ENCODE assay signal across 12 cellular contexts in genomic region chr14:103067231-103067954, GRCh38. TPM values are rescaled to one million over a fixed set of nuclear protein-coding genes. Genes with fewer than 3 reads are reported as not detected.
DNase-seq lines count a peak whose midpoint lies in the region; ATAC-seq, FAIRE-seq and TF ChIP-seq lines count a peak whose summit lies in the region.
"Had no signal": no experiment of that assay in that cellular context is flagged by ENCODE, and none has a peak within 500 bp of the region (broad histone marks: within the 10 kb centered on the region; RNA-seq: fewer than 3 reads in every experiment).

No MANE protein-coding gene starts in this region.

- TF ChIP-seq POLR2A in stomach (IDR thresholded peaks at IDR 0.05): no peak

- no peaks in the 10 kb centered on the region for H3K27me3 ChIP-seq in bronchial epithelial cell (ENCODE audit: control insufficient read depth, insufficient read depth, low read length)
- no peaks in the 10 kb centered on the region for H3K27me3 ChIP-seq in keratinocyte (ENCODE audit: control insufficient read depth, extremely low read depth, insufficient read depth, low read length)
- H3K27me3 ChIP-seq in stomach: no peaks in the 10 kb centered on the region

- peak overlapping the region; percentile 39 for H3K27ac ChIP-seq in keratinocyte (ENCODE audit: control insufficient read depth, insufficient read depth, low read length)
- H3K27ac ChIP-seq in stomach: peak overlapping the region; percentile 24 to 81 (median 76)

- no peak for ATAC-seq in HG03439 (IDR thresholded peaks at IDR 0.05; ENCODE audit: unreplicated experiment)

- FAIRE-seq in bronchial epithelial cell (lab: Jason Lieb, UNC) (peak; percentile 87), keratinocyte (lab: Jason Lieb, UNC) (peak; percentile 79), frontal cortex (lab: Jason Lieb, UNC) (no peak)

- dilution Hi-C loops in keratinocyte (cut with MboI; ENCODE audit: extremely low pct_ligation_motif_present, low sequenced_read_pairs): no loop called here

- H3K79me2 ChIP-seq in keratinocyte (ENCODE audit: control insufficient read depth, insufficient read depth, low read length): no peaks in the 10 kb centered on the region

- no peaks in the 10 kb centered on the region for H3K36me3 ChIP-seq in bronchial epithelial cell (ENCODE audit: control insufficient read depth, insufficient read depth, low read length)
- H3K36me3 ChIP-seq in keratinocyte (ENCODE audit: control insufficient read depth in 2 of 2, extremely low read depth in 1 of 2, insufficient read depth in 2 of 2, low read length in 2 of 2): no peaks in the 10 kb centered on the region
- H3K36me3 ChIP-seq in stomach: no peaks in the 10 kb centered on the region

- TF ChIP-seq EP300 in stomach (IDR thresholded peaks at IDR 0.05): no peak

- peak overlapping the region; percentile 40 for H3K9ac ChIP-seq in keratinocyte (ENCODE audit: control insufficient read depth, extremely low read depth, insufficient read depth, low read length)

- no peak for TF ChIP-seq CTCF in bronchial epithelial cell (IDR thresholded peaks at IDR 0.05; ENCODE audit: insufficient read depth, low read length, severe bottlenecking)
- TF ChIP-seq CTCF in keratinocyte (optimal IDR thresholded peaks at IDR 0.05 in 1 of 3, IDR thresholded peaks at IDR 0.05 in 1 of 3, conservative IDR thresholded peaks at IDR 0.05 in 1 of 3; ENCODE audit: extremely low read depth in 1 of 3, insufficient read depth in 2 of 3, low read length in 3 of 3): no peak
- TF ChIP-seq CTCF in stomach (IDR thresholded peaks at IDR 0.05): no peak

- peak overlapping the region; percentile 47 for H3K4me2 ChIP-seq in keratinocyte (ENCODE audit: control insufficient read depth, extremely low read depth, insufficient read depth, low read depth, low read length)

- H4K20me1 ChIP-seq in keratinocyte (ENCODE audit: control insufficient read depth, extremely low read depth, insufficient read depth, low read length): no peaks in the 10 kb centered on the region

- DNase-seq in HCEC 1CT (peak; percentile 59), bronchial epithelial cell (ENCODE audit: low read depth) (peak; percentile 92), keratinocyte (ENCODE audit: low read depth, low spot score) (no peak), stomach (no peak), SKM-1 (lab: John Stamatoyannopoulos, UW; ENCODE audit: unreplicated experiment) (no peak), frontal cortex (ENCODE audit: low spot score in 2 of 2) (no peak)
- DNase-seq in stimulated activated naive CD4-positive, alpha-beta T cell (lab: John Stamatoyannopoulos, UW): no peak
- DNase-seq: activated CD8-positive, alpha-beta memory T cell treated with anti-CD3 and anti-CD28 coated beads for 24 hours; MM.1S had no signal

- no peak overlapping the region for H3K4me3 ChIP-seq in bronchial epithelial cell (ENCODE audit: low read depth, low read length)
- no peak overlapping the region for H3K4me3 ChIP-seq in keratinocyte (ENCODE audit: control insufficient read depth in 2 of 3, extremely low read depth in 1 of 3, insufficient read depth in 2 of 3, low read depth in 1 of 3, low read length in 3 of 3)
- H3K4me3 ChIP-seq in stomach: no peak overlapping the region

- no peaks in the 10 kb centered on the region for H3K9me3 ChIP-seq in keratinocyte (ENCODE audit: control insufficient read depth, low read depth, low read length)
- H3K9me3 ChIP-seq in stomach: no peaks in the 10 kb centered on the region

- WGBS in stomach, 5 donors: 36 to 50% (median 41%) methylated on average over 8 of the region's 8 CpGs

- peaks cover 17% of the 10 kb centered on the region for H3K4me1 ChIP-seq in keratinocyte (ENCODE audit: control insufficient read depth, extremely low read depth, insufficient read depth, low read length)
- peaks cover 0 to 43% (median 5%) of the 10 kb centered on the region in 4 donors for H3K4me1 ChIP-seq in stomach

- intact Hi-C loops in stomach (cut with DNase I; ENCODE audit: low total_unique reads): no loop called here

- no peak overlapping the region for H2AFZ ChIP-seq in keratinocyte (ENCODE audit: control insufficient read depth, low read length)

- H3K9me1 ChIP-seq in keratinocyte (ENCODE audit: control insufficient read depth, extremely low read depth, insufficient read depth, low read length): no peaks in the 10 kb centered on the region

RNA-seq across cellular contexts. Expression of gene CDC42BPB, which starts 10.0 kb away (rescaled TPM):
- total RNA-seq in bronchial epithelial cell (55.0 and 85.6 TPM in 2 replicates), stomach (100 to 1,000 TPM in 4 of 5 donors, 10 to 100 TPM in 1; 85.2 to 400 (median 191) TPM), frontal cortex (64.0 TPM)
- polyA plus RNA-seq in keratinocyte (41.3 to 55.0 TPM (median 43.4 TPM) in 3 replicates), stomach (10 to 100 TPM; 16.3 to 23.7 (median 20.6) TPM)
- polyA plus RNA-seq in keratinocyte (2011; ENCODE audit: low read depth): 52.6 TPM
- 48.3 and 54.5 TPM in 2 replicates for polyA plus RNA-seq in keratinocyte (2011; cell fraction: cytosol; rRNA removed)
- polyA plus RNA-seq in keratinocyte (2011; cell fraction: nucleus; rRNA removed): 163 and 192 TPM in 2 replicates
- 40.3 and 52.6 TPM in 2 replicates for polyA plus RNA-seq in keratinocyte (2012; ENCODE audit: low replicate concordance)
- polyA minus RNA-seq in keratinocyte: 116 to 188 TPM (median 127 TPM) in 3 replicates
- 59.3 TPM for polyA minus RNA-seq in keratinocyte (2011; cell fraction: cytosol; rRNA and poly(A)+ RNA removed)
- 110 and 147 TPM in 2 replicates for polyA minus RNA-seq in keratinocyte (2011; cell fraction: nucleus; rRNA and poly(A)+ RNA removed)

RNA-seq across cellular contexts. Expression of gene LBHD2, which starts 16.6 kb away (rescaled TPM):
- not detected in 2 replicates for total RNA-seq in bronchial epithelial cell
- polyA plus RNA-seq in keratinocyte: not detected in 3 replicates
- not detected for polyA plus RNA-seq in keratinocyte (2011; ENCODE audit: low read depth)
- polyA plus RNA-seq in keratinocyte (2011; cell fraction: cytosol; rRNA removed): not detected in 2 replicates
- not detected in 2 replicates for polyA plus RNA-seq in keratinocyte (2011; cell fraction: nucleus; rRNA removed)
- polyA plus RNA-seq in keratinocyte (2012; ENCODE audit: low replicate concordance): not detected in 2 replicates
- not detected in 3 replicates for polyA minus RNA-seq in keratinocyte
- not detected for polyA minus RNA-seq in keratinocyte (2011; cell fraction: cytosol; rRNA and poly(A)+ RNA removed)
- not detected in 2 replicates for polyA minus RNA-seq in keratinocyte (2011; cell fraction: nucleus; rRNA and poly(A)+ RNA removed)
- total RNA-seq in stomach: not detected
- not detected for polyA plus RNA-seq in stomach
- total RNA-seq in frontal cortex: not detected
- total RNA-seq: RPMI7951, urinary bladder had no signal
- polyA plus RNA-seq: urinary bladder had no signal

RNA-seq across cellular contexts. Expression of gene EXOC3L4, which starts 27.1 kb away (rescaled TPM):
- total RNA-seq in bronchial epithelial cell (0.26 TPM in 1 of 2 replicates, not detected in the other), stomach (10 to 100 TPM in 3 of 5 donors, 1 to 10 TPM in 2; 1.3 to 82.8 (median 38.5) TPM), frontal cortex (0.82 TPM)
- polyA plus RNA-seq in keratinocyte (not detected in 3 replicates), stomach (10 to 100 TPM in 2 of 3 donors, 1 to 10 TPM in 1; 9.9 to 21.6 (median 10.8) TPM)
- polyA plus RNA-seq in keratinocyte (2011; ENCODE audit: low read depth): not detected
- not detected in 2 replicates for polyA plus RNA-seq in keratinocyte (2011; cell fraction: cytosol; rRNA removed)
- polyA plus RNA-seq in keratinocyte (2011; cell fraction: nucleus; rRNA removed): not detected in 2 replicates
- not detected in 2 replicates for polyA plus RNA-seq in keratinocyte (2012; ENCODE audit: low replicate concordance)
- polyA minus RNA-seq in keratinocyte: not detected in 3 replicates
- not detected for polyA minus RNA-seq in keratinocyte (2011; cell fraction: cytosol; rRNA and poly(A)+ RNA removed)
- polyA minus RNA-seq in keratinocyte (2011; cell fraction: nucleus; rRNA and poly(A)+ RNA removed): not detected in 2 replicates
- total RNA-seq: RPMI7951 had no signal

RNA-seq across cellular contexts. Expression of gene TNFAIP2, which starts 55.9 kb away (rescaled TPM):
- total RNA-seq in bronchial epithelial cell (5.3 and 21.1 TPM in 2 replicates), stomach (100 to 1,000 TPM in 2 of 5 donors, 10 to 100 TPM in 3; 30.7 to 279 (median 48.7) TPM), frontal cortex (11.8 TPM)
- polyA plus RNA-seq in keratinocyte (0.57 to 1.8 TPM (median 0.71 TPM) in 3 replicates), stomach (100 to 1,000 TPM in 1 of 3 donors, 10 to 100 TPM in 2; 63.8 to 211 (median 82.2) TPM)
- 1.9 TPM for polyA plus RNA-seq in keratinocyte (2011; ENCODE audit: low read depth)
- 0.74 and 1.3 TPM in 2 replicates for polyA plus RNA-seq in keratinocyte (2011; cell fraction: cytosol; rRNA removed)
- 3.4 and 4.8 TPM in 2 replicates for polyA plus RNA-seq in keratinocyte (2011; cell fraction: nucleus; rRNA removed)
- polyA plus RNA-seq in keratinocyte (2012; ENCODE audit: low replicate concordance): 0.52 and 4.1 TPM in 2 replicates
- 1.9 to 2.0 TPM (median 1.9 TPM) in 3 replicates for polyA minus RNA-seq in keratinocyte
- polyA minus RNA-seq in keratinocyte (2011; cell fraction: cytosol; rRNA and poly(A)+ RNA removed): 5.6 TPM
- polyA minus RNA-seq in keratinocyte (2011; cell fraction: nucleus; rRNA and poly(A)+ RNA removed): 2.1 and 3.8 TPM in 2 replicates

Comparison
In these comparisons a context has a peak if more than half of its experiments do, and no peak if none do; other contexts are left out.
1. DNase-seq: peak in HCEC 1CT (single experiment) and bronchial epithelial cell (single experiment); none in keratinocyte (single experiment), stomach (single experiment), stimulated activated naive CD4-positive, alpha-beta T cell (0 of 6), SKM-1 (single experiment) and frontal cortex (0 of 2).